Comparison of ENCODE assay signal across 8 cellular contexts in the genomic region with DNA sequence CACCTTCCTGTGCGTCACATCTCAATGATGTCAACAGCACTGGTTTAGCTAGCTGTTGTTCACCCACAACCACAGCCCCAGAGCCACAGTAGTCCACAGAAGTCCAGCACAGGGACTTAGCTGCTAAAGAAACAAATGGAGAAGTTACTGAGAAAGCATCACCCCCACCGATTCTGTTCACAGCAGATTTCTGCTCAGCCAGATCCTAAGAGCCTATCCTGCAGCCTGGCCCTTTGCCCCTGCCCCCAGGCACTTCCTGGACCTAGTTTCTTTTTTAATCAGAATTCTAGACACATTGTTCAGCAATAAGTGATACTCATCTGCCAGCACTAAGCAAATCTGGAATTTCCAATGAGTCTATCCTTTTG. TPM values are rescaled to one million over a fixed set of nuclear protein-coding genes. Genes with fewer than 3 reads are reported as not detected.
DNase-seq lines count a peak whose midpoint lies in the region; ATAC-seq and TF ChIP-seq lines count a peak whose summit lies in the region.

No MANE protein-coding gene starts in this region.

- peak; percentile 34 for TF ChIP-seq POLR2A in transverse colon (IDR thresholded peaks at IDR 0.05)

- H3K27ac Mint-ChIP-seq in activated CD4-positive, alpha-beta T cell treated with anti-CD3 and anti-CD28 coated beads, Interleukin-2, amount 10 ng/mL, durations not matched to agents 7 days and 5 days: peak overlapping the region; percentile 94
- H3K27ac Mint-ChIP-seq in natural killer cell treated with Interleukin-12 subunit alpha and Interleukin-12 subunit beta and Interleukin-15 and Interleukin-18, amount 100 ng/mL, for 72 hours: peak overlapping the region; percentile 97

- ATAC-seq in natural killer cell treated with Interleukin-12 subunit alpha and Interleukin-12 subunit beta and Interleukin-15 and Interleukin-18, amount 100 ng/mL, for 72 hours: peak; percentile 82 to 89

- H3K36me3 ChIP-seq in KOPT-K1 (ENCODE audit: insufficient read depth, low read length) (no peaks in the 10 kb centered on the region), transverse colon (no peaks in the 10 kb centered on the region)
- H3K36me3 ChIP-seq in effector memory CD4-positive, alpha-beta T cell (ENCODE audit: control insufficient read depth, insufficient read depth, low read length): no peaks in the 10 kb centered on the region

- TF ChIP-seq CTCF in transverse colon (IDR thresholded peaks at IDR 0.05): no peak

- CTCF ChIA-PET in activated CD4-positive, alpha-beta T cell treated with anti-CD3 and anti-CD28 coated beads, Interleukin-2, amount 10 ng/mL, durations not matched to agents 7 days and 5 days (lab: Charles Lee): interaction anchor here (1.1 to 3.0 kb wide), 5 partner anchors 8 to 19 kb away, joined by 3 to 14 read pairs (median 5); no protein-coding TSS in a partner anchor

- no peaks in the 10 kb centered on the region for H3K9me3 ChIP-seq in KOPT-K1 (ENCODE audit: insufficient read depth, low read length, poor library complexity, severe bottlenecking)
- no peaks in the 10 kb centered on the region for H3K9me3 ChIP-seq in effector memory CD4-positive, alpha-beta T cell (ENCODE audit: control insufficient read depth, low read length)
- no peaks in the 10 kb centered on the region for H3K9me3 ChIP-seq in transverse colon

- in situ Hi-C loops in transverse colon (cut with MboI; ENCODE audit: low pct_ligation_motif_present in 1 of 4, low pct_unique_long_range_greater_than_20kb in 1 of 4, low sequenced_read_pairs in 3 of 4): no loop called here

- intact Hi-C loops in transverse colon (cut with DNase I; ENCODE audit: low total_unique reads): loop anchor here (10.0 kb wide), 1 partner anchor 45 kb away; no protein-coding TSS in a partner anchor

- H3K27me3 Mint-ChIP-seq in activated CD4-positive, alpha-beta T cell treated with anti-CD3 and anti-CD28 coated beads, Interleukin-2, amount 10 ng/mL, durations not matched to agents 7 days and 5 days: no peaks in the 10 kb centered on the region
- no peaks in the 10 kb centered on the region for H3K27me3 Mint-ChIP-seq in natural killer cell treated with Interleukin-12 subunit alpha and Interleukin-12 subunit beta and Interleukin-15 and Interleukin-18, amount 100 ng/mL, for 72 hours

- peaks cover 78% of the 10 kb centered on the region for H3K4me1 ChIP-seq in effector memory CD4-positive, alpha-beta T cell (ENCODE audit: control insufficient read depth, insufficient read depth, low read length, poor library complexity, severe bottlenecking)
- peaks cover 61 to 97% (median 82%) of the 10 kb centered on the region in 4 donors for H3K4me1 ChIP-seq in transverse colon

- 28% methylated on average over 2 of the region's 2 CpGs; no CpG with 5 or more reads in 1 of the 2 donors for whole genome bisulfite sequencing in transverse colon (ENCODE audit: low coverage in 1 of 2), 2 donors

- no peaks in the 10 kb centered on the region for H3K27me3 ChIP-seq in effector memory CD4-positive, alpha-beta T cell (replicated peaks; ENCODE audit: control insufficient read depth, insufficient read depth, low read length, poor library complexity, severe bottlenecking)
- H3K27me3 ChIP-seq in transverse colon: no peaks in the 10 kb centered on the region

- DNase-seq in activated naive CD4-positive, alpha-beta T cell treated with Interleukin-2 at 50 U/mL for 16 hours: peak; percentile 71
- no peak for DNase-seq in activated naive CD4-positive, alpha-beta T cell (lab: John Stamatoyannopoulos, UW)
- DNase-seq in activated CD4-positive, alpha-beta T cell treated with anti-CD3 and anti-CD28 coated beads, Interleukin-2, amount 10 ng/mL, durations not matched to agents 7 days and 5 days: peak; percentile 53
- DNase-seq in effector memory CD4-positive, alpha-beta T cell: peak in 2 of 3 donors; percentile 41 to 60
- peak; percentile 89 for DNase-seq in natural killer cell treated with Interleukin-12 subunit alpha and Interleukin-12 subunit beta and Interleukin-15 and Interleukin-18, amount 100 ng/mL, for 72 hours (ENCODE audit: low spot score)
- DNase-seq in transverse colon (peak; percentile 58), DMS 273 (lab: John Stamatoyannopoulos, UW; ENCODE audit: unreplicated experiment) (no peak)

- H3K9me3 Mint-ChIP-seq in activated CD4-positive, alpha-beta T cell treated with anti-CD3 and anti-CD28 coated beads, Interleukin-2, amount 10 ng/mL, durations not matched to agents 7 days and 5 days: no peaks in the 10 kb centered on the region
- H3K9me3 Mint-ChIP-seq in natural killer cell treated with Interleukin-12 subunit alpha and Interleukin-12 subunit beta and Interleukin-15 and Interleukin-18, amount 100 ng/mL, for 72 hours: no peaks in the 10 kb centered on the region

- H3K36me3 Mint-ChIP-seq in activated CD4-positive, alpha-beta T cell treated with anti-CD3 and anti-CD28 coated beads, Interleukin-2, amount 10 ng/mL, durations not matched to agents 7 days and 5 days (ENCODE audit: low read depth): peaks cover 12% of the 10 kb centered on the region
- no peaks in the 10 kb centered on the region for H3K36me3 Mint-ChIP-seq in natural killer cell treated with Interleukin-12 subunit alpha and Interleukin-12 subunit beta and Interleukin-15 and Interleukin-18, amount 100 ng/mL, for 72 hours

- TF ChIP-seq EP300 in transverse colon (IDR thresholded peaks at IDR 0.05; ENCODE audit: low read depth): no peak

- H3K27ac ChIP-seq in KOPT-K1 (ENCODE audit: low read depth, low read length, poor library complexity, severe bottlenecking) (peak overlapping the region; percentile 35), transverse colon (peak overlapping the region; percentile 93 to 97 (median 96))
- peak overlapping the region; percentile 87 for H3K27ac ChIP-seq in effector memory CD4-positive, alpha-beta T cell (ENCODE audit: insufficient read depth, low read length, poor library complexity, severe bottlenecking)

- H3K4me1 Mint-ChIP-seq in activated CD4-positive, alpha-beta T cell treated with anti-CD3 and anti-CD28 coated beads, Interleukin-2, amount 10 ng/mL, durations not matched to agents 7 days and 5 days: peaks cover 86% of the 10 kb centered on the region
- H3K4me1 Mint-ChIP-seq in natural killer cell treated with Interleukin-12 subunit alpha and Interleukin-12 subunit beta and Interleukin-15 and Interleukin-18, amount 100 ng/mL, for 72 hours (ENCODE audit: low read depth in 2 of 2): peaks cover 84 to 90% of the 10 kb centered on the region in 2 donors

- H3K4me3 ChIP-seq in effector memory CD4-positive, alpha-beta T cell (ENCODE audit: insufficient read depth, low read depth, low read length, poor library complexity, severe bottlenecking): peak overlapping the region; percentile 10
- H3K4me3 ChIP-seq in transverse colon: no peak overlapping the region

- POLR2A ChIA-PET in activated CD4-positive, alpha-beta T cell treated with anti-CD3 and anti-CD28 coated beads, Interleukin-2, amount 10 ng/mL, durations not matched to agents 7 days and 5 days (lab: Charles Lee): interaction anchor here (1.3 kb wide), 1 partner anchor 135 kb away, joined by 5 read pairs; the partner anchor contains the start of gene DNAJA1

- H3K4me3 Mint-ChIP-seq in activated CD4-positive, alpha-beta T cell treated with anti-CD3 and anti-CD28 coated beads, Interleukin-2, amount 10 ng/mL, durations not matched to agents 7 days and 5 days: peak overlapping the region; percentile 66
- peak overlapping the region; percentile 70 for H3K4me3 Mint-ChIP-seq in natural killer cell treated with Interleukin-12 subunit alpha and Interleukin-12 subunit beta and Interleukin-15 and Interleukin-18, amount 100 ng/mL, for 72 hours

RNA-seq across cellular contexts. Expression of gene B4GALT1, which starts 7.4 kb away (rescaled TPM):
- total RNA-seq in activated CD4-positive, alpha-beta T cell treated with anti-CD3 and anti-CD28 coated beads, Interleukin-2, amount 10 ng/mL, durations not matched to agents 7 days and 5 days: 10 to 100 TPM; 38.8 to 42.4 TPM
- total RNA-seq in natural killer cell treated with Interleukin-12 subunit alpha and Interleukin-12 subunit beta and Interleukin-15 and Interleukin-18, amount 100 ng/mL, for 72 hours: 10 to 100 TPM; 51.4 to 90.6 TPM
- 100 to 1,000 TPM in 2 of 4 donors, 10 to 100 TPM in 2; 23.7 to 126 (median 93.7) TPM for total RNA-seq in transverse colon

Comparison
In these comparisons a context has a peak if more than half of its experiments do, and no peak if none do; other contexts are left out.
1. DNase-seq: peak in activated naive CD4-positive, alpha-beta T cell treated with Interleukin-2 at 50 U/mL for 16 hours (single experiment), activated CD4-positive, alpha-beta T cell treated with anti-CD3 and anti-CD28 coated beads, Interleukin-2, amount 10 ng/mL, durations not matched to agents 7 days and 5 days (single experiment), effector memory CD4-positive, alpha-beta T cell (2 of 3), natural killer cell treated with Interleukin-12 subunit alpha and Interleukin-12 subunit beta and Interleukin-15 and Interleukin-18, amount 100 ng/mL, for 72 hours (single experiment) and transverse colon (single experiment); none in activated naive CD4-positive, alpha-beta T cell (0 of 4) and DMS 273 (single experiment).
2. H3K27ac ChIP-seq: peak in every context shown above with its lines; median percentile 96 in transverse colon; 87 in effector memory CD4-positive, alpha-beta T cell; 35 in KOPT-K1.